In genomic region chr13:112066624-112067004, GRCh38 we compare ENCODE assay signal across 10 cellular contexts. TPM values are rescaled to one million over a fixed set of nuclear protein-coding genes. Genes with fewer than 3 reads are reported as not detected.
DNase-seq lines count a peak whose midpoint lies in the region; ATAC-seq and TF ChIP-seq lines count a peak whose summit lies in the region.
"Had no signal": no experiment of that assay in that cellular context is flagged by ENCODE, and none has a peak within 500 bp of the region (broad histone marks: within the 10 kb centered on the region; RNA-seq: fewer than 3 reads in every experiment).

No MANE protein-coding gene starts in this region.

- H3K27me3 ChIP-seq in CD8-positive, alpha-beta T cell (ENCODE audit: insufficient read depth, low read length), result peaks cover 46% of the 10 kb centered on the region
- H3K27me3 ChIP-seq in WERI-Rb-1 (ENCODE audit: insufficient read depth, low read depth, severe bottlenecking), result peaks cover 81% of the 10 kb centered on the region

- TF ChIP-seq CTCF in CD8-positive, alpha-beta T cell (IDR thresholded peaks at IDR 0.05), result no peak
- TF ChIP-seq CTCF in WERI-Rb-1 (IDR thresholded peaks at IDR 0.05; ENCODE audit: low read depth, low read length), result no peak
- TF ChIP-seq CTCF in CD14-positive monocyte (IDR thresholded peaks at IDR 0.05), result no peak

- POLR2A ChIA-PET in CD8-positive, alpha-beta T cell (lab: Charles Lee), result no interaction called here

- peaks cover 13% of the 10 kb centered on the region for H3K9me3 ChIP-seq in CD8-positive, alpha-beta T cell (ENCODE audit: low read length)
- peaks cover 54% of the 10 kb centered on the region for H3K9me3 ChIP-seq in WERI-Rb-1 (ENCODE audit: severe bottlenecking)

- ATAC-seq in CD8-positive, alpha-beta T cell, result peak; percentile 88
- ATAC-seq in left lobe of liver (peak; percentile 23), HG02571 (IDR thresholded peaks at IDR 0.05; ENCODE audit: unreplicated experiment) (no peak)

- no peaks in the 10 kb centered on the region for H3K9me3 Mint-ChIP-seq in CD8-positive, alpha-beta T cell
- H3K9me3 Mint-ChIP-seq in CD14-positive monocyte, result peaks cover 0 to 32% (median 15%) of the 10 kb centered on the region in 7 donors

- no peaks in the 10 kb centered on the region for H3K36me3 ChIP-seq in CD8-positive, alpha-beta T cell (ENCODE audit: insufficient read depth, low read length)
- H3K36me3 ChIP-seq in WERI-Rb-1, result no peaks in the 10 kb centered on the region

- peaks cover 3% of the 10 kb centered on the region for H3K36me3 Mint-ChIP-seq in CD8-positive, alpha-beta T cell
- peaks cover under 1 to 4% of the 10 kb centered on the region in 2 donors for H3K36me3 Mint-ChIP-seq in CD14-positive monocyte

- H3K4me1 Mint-ChIP-seq in CD8-positive, alpha-beta T cell (ENCODE audit: low read depth), result peaks cover 18% of the 10 kb centered on the region
- peaks cover 3% of the 10 kb centered on the region for H3K4me1 Mint-ChIP-seq in CD14-positive monocyte

- H3K4me1 ChIP-seq in CD8-positive, alpha-beta T cell (ENCODE audit: insufficient read depth, low read length), result peaks cover 10% of the 10 kb centered on the region

- no peak overlapping the region for H3K27ac Mint-ChIP-seq in CD8-positive, alpha-beta T cell
- no peak overlapping the region for H3K27ac Mint-ChIP-seq in CD14-positive monocyte

- peak overlapping the region; percentile 54 for H3K4me3 Mint-ChIP-seq in CD8-positive, alpha-beta T cell
- no peak overlapping the region for H3K4me3 Mint-ChIP-seq in CD14-positive monocyte

- peaks cover 62% of the 10 kb centered on the region for H3K27me3 Mint-ChIP-seq in CD8-positive, alpha-beta T cell (ENCODE audit: low read depth)
- H3K27me3 Mint-ChIP-seq in CD14-positive monocyte (ENCODE audit: low read depth in 3 of 3), result peaks cover 76 to 87% (median 79%) of the 10 kb centered on the region in 3 donors

- H3K27ac ChIP-seq in CD8-positive, alpha-beta T cell (ENCODE audit: low read depth, low read length), result no peak overlapping the region
- no peak overlapping the region for H3K27ac ChIP-seq in WERI-Rb-1

- intact Hi-C loops in CD8-positive, alpha-beta T cell (cut with DNase I, micrococcal nuclease), result no loop called here
- intact Hi-C loops in CD14-positive monocyte (cut with micrococcal nuclease), result no loop called here

- peak overlapping the region; percentile 57 for H3K4me3 ChIP-seq in CD8-positive, alpha-beta T cell (ENCODE audit: low read depth, low read length)
- H3K4me3 ChIP-seq in WERI-Rb-1 (ENCODE audit: low read depth, low read length), result no peak overlapping the region

- CTCF ChIA-PET in CD8-positive, alpha-beta T cell (lab: Charles Lee), result no interaction called here

- DNase-seq in CD8-positive, alpha-beta T cell, result peak; percentile 6 to 73 (median 52)
- DNase-seq in NCI-H345 treated with DMSO at 0.1 percent for 48 hours (lab: John Stamatoyannopoulos, UW; ENCODE audit: unreplicated experiment) (peak; percentile 91), astrocyte of the hippocampus (ENCODE audit: low read depth, low spot score) (peak; percentile 88), left lobe of liver (ENCODE audit: low spot score) (no peak), WERI-Rb-1 (no peak), CD14-positive monocyte (ENCODE audit: low spot score) (no peak)
- DNase-seq in stimulated activated CD8-positive, alpha-beta memory T cell treated with anti-CD3 and anti-CD28 coated beads, Interleukin-12 subunit alpha, Interleukin-12 subunit beta, amount 100 ng/mL, for 4 hours (ENCODE audit: low read depth), result peak; percentile 33

RNA-seq across cellular contexts. Expression of gene SOX1, which starts 0.3 kb away (rescaled TPM):
- total RNA-seq in CD8-positive, alpha-beta T cell, result not detected
- not detected for total RNA-seq in left lobe of liver
- not detected for polyA plus RNA-seq in CD14-positive monocyte
- total RNA-seq: renal cortical epithelial cell; T-helper 1 cell treated with Interleukin-12 subunit alpha and Interleukin-12 subunit beta and Interleukin-4 antibody, amounts not matched to agents 30 ng/mL and 1 ng/mL, for 36 hours had no signal

Comparison
In these comparisons a context has a peak if more than half of its experiments do, and no peak if none do; other contexts are left out.
1. DNase-seq: peak in CD8-positive, alpha-beta T cell (7 of 7), NCI-H345 treated with DMSO at 0.1 percent for 48 hours (single experiment), astrocyte of the hippocampus (single experiment) and stimulated activated CD8-positive, alpha-beta memory T cell treated with anti-CD3 and anti-CD28 coated beads, Interleukin-12 subunit alpha, Interleukin-12 subunit beta, amount 100 ng/mL, for 4 hours (single experiment); none in left lobe of liver (single experiment), WERI-Rb-1 (single experiment) and CD14-positive monocyte (single experiment).